Comparison of ENCODE assay signal across 9 cellular contexts in the genomic region with DNA sequence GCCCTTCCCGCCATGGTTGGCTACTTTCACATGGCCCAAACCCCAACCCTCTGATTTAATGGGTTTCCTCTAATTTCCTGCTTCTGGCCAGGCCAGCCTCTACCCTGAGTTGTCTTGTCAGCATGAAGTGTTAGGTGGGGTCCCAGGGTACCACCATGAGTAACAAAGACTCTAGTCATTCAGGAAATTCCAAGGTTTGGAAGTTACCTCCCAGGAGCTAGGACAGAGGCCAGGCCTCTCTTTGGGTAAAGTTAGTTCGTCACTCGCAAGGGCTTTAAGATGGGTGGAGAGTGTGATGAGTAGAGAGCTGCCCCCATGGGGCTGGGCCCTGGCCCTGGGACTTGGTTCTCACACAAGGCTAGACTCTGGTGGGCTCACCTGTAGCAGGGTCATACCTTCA. TPM values are rescaled to one million over a fixed set of nuclear protein-coding genes. Genes with fewer than 3 reads are reported as not detected.
DNase-seq lines count a peak whose midpoint lies in the region; ATAC-seq and TF ChIP-seq lines count a peak whose summit lies in the region.
"Had no signal": no experiment of that assay in that cellular context is flagged by ENCODE, and none has a peak within 500 bp of the region (broad histone marks: within the 10 kb centered on the region; RNA-seq: fewer than 3 reads in every experiment).

No MANE protein-coding gene starts in this region.

- POLR2A ChIA-PET in BJ (lab: Charles Lee), result no interaction called here
- POLR2A ChIA-PET in GM10248 (lab: Yijun Ruan, JAX), result no interaction called here

- H3K27ac ChIP-seq in cingulate gyrus (ENCODE audit: low read depth, low read length), result peak overlapping the region; percentile 54
- peak overlapping the region; percentile 18 to 38 for H3K27ac ChIP-seq in prostate gland
- no peak overlapping the region for H3K27ac ChIP-seq in Karpas-422 (ENCODE audit: low read length)
- H3K27ac ChIP-seq: HL-60 had no signal

- CTCF ChIA-PET in BJ (lab: Yijun Ruan, JAX), result interaction anchor here (0.6 to 1.1 kb wide), 2 partner anchors 10 to 37 kb away, joined by 3 to 4 read pairs; no protein-coding TSS in a partner anchor
- CTCF ChIA-PET in GM10248 (lab: Yijun Ruan, JAX), result interaction anchor here (3.1 kb wide), 1 partner anchor 9 kb away, joined by 14 read pairs; no protein-coding TSS in a partner anchor

- H4K20me1 ChIP-seq in Karpas-422 (ENCODE audit: insufficient read depth, low read depth, low read length), result no peaks in the 10 kb centered on the region

- ATAC-seq in GM21367 (IDR thresholded peaks at IDR 0.05; ENCODE audit: unreplicated experiment), result no peak

- no peak overlapping the region for H3K9ac ChIP-seq in Karpas-422 (ENCODE audit: low read length)

- H3K36me3 ChIP-seq in BJ (ENCODE audit: control insufficient read depth, insufficient read depth, low read length), result peaks cover 39% of the 10 kb centered on the region
- H3K36me3 ChIP-seq in prostate gland, result peaks cover 0 to 21% of the 10 kb centered on the region in 2 donors
- no peaks in the 10 kb centered on the region for H3K36me3 ChIP-seq in Karpas-422 (ENCODE audit: insufficient read depth, low read length)

- DNase-seq in BJ (ENCODE audit: low read depth), result peak; percentile 2
- DNase-seq in NCI-H226, result peak; percentile 80
- no peak for DNase-seq in prostate gland (ENCODE audit: low spot score)
- no peak for DNase-seq in Karpas-422
- no peak for DNase-seq in GM10248 (ENCODE audit: extremely low spot score)
- no peak for DNase-seq in CD1c-positive myeloid dendritic cell (ENCODE audit: extremely low spot score)

- no peak overlapping the region for H2AFZ ChIP-seq in Karpas-422 (ENCODE audit: low read length)

- H3K4me1 ChIP-seq in prostate gland (replicated peaks) (no peaks in the 10 kb centered on the region), Karpas-422 (ENCODE audit: low read length) (peaks cover 10% of the 10 kb centered on the region)

- H3K27me3 ChIP-seq in BJ (ENCODE audit: control insufficient read depth, insufficient read depth, low read length), result no peaks in the 10 kb centered on the region
- no peaks in the 10 kb centered on the region for H3K27me3 ChIP-seq in prostate gland (replicated peaks; ENCODE audit: insufficient read depth)
- H3K27me3 ChIP-seq in Karpas-422 (ENCODE audit: low read length), result no peaks in the 10 kb centered on the region

- no peak for TF ChIP-seq CTCF in BJ (IDR thresholded peaks at IDR 0.05; ENCODE audit: insufficient read depth, low read depth, low read length)
- no peak for TF ChIP-seq CTCF in prostate gland (IDR thresholded peaks at IDR 0.05)
- TF ChIP-seq CTCF in GM10248 (IDR thresholded peaks at IDR 0.05; ENCODE audit: control extremely low read depth, extremely low read depth, low read depth, missing control alignments), result no peak

- H3K9me2 ChIP-seq in Karpas-422 (replicated peaks; ENCODE audit: insufficient read depth, low read length), result no peaks in the 10 kb centered on the region

- H3K79me2 ChIP-seq in Karpas-422 (ENCODE audit: low read length), result no peaks in the 10 kb centered on the region

- H3K4me3 ChIP-seq in BJ (ENCODE audit: low read depth, low read length) (no peak overlapping the region), prostate gland (no peak overlapping the region), Karpas-422 (ENCODE audit: low read length) (no peak overlapping the region)

- TF ChIP-seq POLR2A in prostate gland (IDR thresholded peaks at IDR 0.05), result no peak

- H3K9me3 ChIP-seq in prostate gland (no peaks in the 10 kb centered on the region), Karpas-422 (ENCODE audit: low read length) (no peaks in the 10 kb centered on the region)

- intact Hi-C loops in prostate gland (cut with DNase I), result loop anchor here (5.0 kb wide), 1 partner anchor 56 kb away; a partner anchor contains a TSS

- H3K4me2 ChIP-seq in Karpas-422 (ENCODE audit: low read depth, low read length, poor library complexity, severe bottlenecking), result no peak overlapping the region

- 86% methylated on average over 3 of the region's 3 CpGs for WGBS in prostate gland

RNA-seq across cellular contexts. Expression of a gene that starts 54.6 kb away (rescaled TPM):
- 1.5 TPM in 2 replicates for polyA plus RNA-seq in BJ (2011; rRNA removed)
- polyA minus RNA-seq in BJ (2011; rRNA and poly(A)+ RNA removed), result 1.00 and 1.3 TPM in 2 replicates
- 10 to 100 TPM in 1 of 2 donors, 1 to 10 TPM in 1; 9.5 to 26.4 TPM for total RNA-seq in prostate gland
- 0.14 TPM in 1 of 2 replicates, not detected in the other for total RNA-seq in Karpas-422 (2014; rRNA removed; shearing (Covaris generic); ENCODE audit: low replicate concordance)

Comparison
In these comparisons a context has a peak if more than half of its experiments do, and no peak if none do; other contexts are left out.
1. DNase-seq: peak in BJ (single experiment) and NCI-H226 (single experiment); none in prostate gland (single experiment), Karpas-422 (single experiment), GM10248 (single experiment) and CD1c-positive myeloid dendritic cell (single experiment).